10 cellular contexts compared by ENCODE assay signal in the genomic region with DNA sequence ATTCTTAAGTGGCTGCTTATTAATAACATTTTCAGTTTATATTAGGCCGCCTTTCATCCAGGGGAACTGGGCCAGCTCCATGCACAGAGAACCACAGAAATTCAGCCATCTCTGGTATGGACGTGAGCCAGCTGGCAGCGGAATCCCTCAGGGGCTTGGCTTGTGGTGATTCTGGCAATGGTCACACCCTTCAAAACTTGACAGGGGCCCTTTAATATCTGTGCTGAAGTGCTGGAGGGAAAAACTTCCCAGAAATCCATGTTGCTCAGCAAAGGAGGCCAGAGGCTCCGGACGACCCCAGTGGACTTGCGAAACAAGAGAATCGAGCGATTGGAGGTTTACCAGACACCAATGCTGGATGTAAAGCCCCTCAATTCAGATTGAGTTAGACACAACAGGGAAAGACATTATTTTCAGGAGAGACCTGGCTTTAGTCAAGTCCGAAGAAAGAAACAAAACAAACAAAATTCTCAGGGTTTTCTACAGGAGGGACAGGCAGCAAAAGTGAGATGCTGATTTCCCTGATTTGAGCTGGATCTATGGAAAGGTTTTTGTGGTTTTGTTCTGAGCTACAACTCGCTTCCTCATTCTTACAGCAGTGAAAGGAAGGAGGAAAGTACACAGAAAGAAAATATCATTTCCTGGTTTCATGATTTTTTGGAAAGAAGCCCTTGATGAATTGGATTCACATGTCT. TPM values are rescaled to one million over a fixed set of nuclear protein-coding genes. Genes with fewer than 3 reads are reported as not detected.
A peak's percentile ranks its signal among the peaks of the same experiment; 100 is the strongest.
DNase-seq lines count a peak whose midpoint lies in the region; ATAC-seq, FAIRE-seq and TF ChIP-seq lines count a peak whose summit lies in the region.
"Had no signal": no experiment of that assay in that cellular context is flagged by ENCODE, and none has a peak within 500 bp of the region (broad histone marks: within the 10 kb centered on the region; RNA-seq: fewer than 3 reads in every experiment).

No MANE protein-coding gene starts in this region.

- intact Hi-C loops in Calu3 (cut with micrococcal nuclease; ENCODE audit: unreplicated experiment): loop anchor here (5.0 kb wide), 1 partner anchor 37 kb away; no protein-coding TSS in a partner anchor
- intact Hi-C loops in pancreas (cut with DNase I): no loop called here

- ATAC-seq in pancreas (peak; percentile 58 to 74 (median 66)), GM19324 (IDR thresholded peaks at IDR 0.05; ENCODE audit: low FRiP score, unreplicated experiment) (no peak), GM18520 (IDR thresholded peaks at IDR 0.05; ENCODE audit: unreplicated experiment) (no peak)

- H3K27me3 Mint-ChIP-seq in Calu3 (ENCODE audit: unreplicated experiment): no peaks in the 10 kb centered on the region

- H3K27me3 ChIP-seq in SJCRH30: no peaks in the 10 kb centered on the region
- no peaks in the 10 kb centered on the region for H3K27me3 ChIP-seq in pancreas

- H3K27ac ChIP-seq in SJCRH30: no peak overlapping the region
- H3K27ac ChIP-seq in pancreas: peak overlapping the region; percentile 51 to 80 (median 68)

- TF ChIP-seq CTCF in Calu3 (IDR thresholded peaks at IDR 0.05; ENCODE audit: unreplicated experiment): no peak
- TF ChIP-seq CTCF in fibroblast of villous mesenchyme (IDR thresholded peaks at IDR 0.05; ENCODE audit: insufficient read depth, low read depth, low read length): no peak
- no peak for TF ChIP-seq CTCF in pancreas (IDR thresholded peaks at IDR 0.05)

- H3K9me3 ChIP-seq in SJCRH30 (replicated peaks): no peaks in the 10 kb centered on the region
- H3K9me3 ChIP-seq in pancreas: peaks cover 0 to 3% (median 0%) of the 10 kb centered on the region in 4 donors

- H3K4me3 Mint-ChIP-seq in Calu3 (ENCODE audit: low read depth, unreplicated experiment): peak overlapping the region; percentile 50
- H3K4me3 Mint-ChIP-seq: activated T-cell treated with anti-CD3 and anti-CD28 coated beads, Interleukin-2, amount 50 U/mL, for 24 hours had no signal

- 55 to 62% methylated on average over 10 of the region's 10 CpGs for WGBS in pancreas, 2 donors

- no peak for FAIRE-seq in pancreas (lab: Jason Lieb, UNC)

- H3K4me3 ChIP-seq in SJCRH30: peak overlapping the region; percentile 40
- peak overlapping the region; percentile 47 for H3K4me3 ChIP-seq in fibroblast of villous mesenchyme (ENCODE audit: low read depth, low read length)
- H3K4me3 ChIP-seq in pancreas: peak overlapping the region in 1 of 4 donors; percentile 2

- BruUV-seq in Calu3 (replicated peaks; lab: Mats Ljungman, UMichigan): no TSS peak

- DNase-seq in Calu3: peak; percentile 56
- peak; percentile 56 to 64 for DNase-seq in SJCRH30
- peak; percentile 95 for DNase-seq in fibroblast of villous mesenchyme (ENCODE audit: low read depth)
- peak in 4 of 6 donors; percentile 33 to 62 (median 51) for DNase-seq in pancreas
- no peak for DNase-seq in T-helper 1 cell
- DNase-seq in kidney glomerular epithelial cell (lab: John Stamatoyannopoulos, UW): no peak
- DNase-seq: activated T-cell treated with anti-CD3 and anti-CD28 coated beads, Interleukin-2, amount 50 U/mL, for 24 hours; NCI-H82 had no signal

- H3K4me1 ChIP-seq in SJCRH30 (no peaks in the 10 kb centered on the region), pancreas (peaks cover 0 to 12% (median 0%) of the 10 kb centered on the region in 3 donors)

- CTCF ChIA-PET in Calu3 (lab: Charles Lee): interaction anchor here (1.7 kb wide), 1 partner anchor 10 kb away, joined by 6 read pairs; a partner anchor contains a TSS

- H3K36me3 ChIP-seq in SJCRH30: no peaks in the 10 kb centered on the region
- H3K36me3 ChIP-seq in pancreas: no peaks in the 10 kb centered on the region

- H3K36me3 Mint-ChIP-seq in Calu3 (ENCODE audit: insufficient read depth, unreplicated experiment): peaks cover 4% of the 10 kb centered on the region

- H3K27ac Mint-ChIP-seq in Calu3 (ENCODE audit: unreplicated experiment): peak overlapping the region; percentile 71
- H3K27ac Mint-ChIP-seq: activated T-cell treated with anti-CD3 and anti-CD28 coated beads, Interleukin-2, amount 50 U/mL, for 24 hours had no signal

- H3K9me3 Mint-ChIP-seq in Calu3 (ENCODE audit: low read depth, unreplicated experiment): no peaks in the 10 kb centered on the region
- H3K9me3 Mint-ChIP-seq: activated T-cell treated with anti-CD3 and anti-CD28 coated beads, Interleukin-2, amount 50 U/mL, for 24 hours had no signal

- peaks cover 18% of the 10 kb centered on the region for H3K4me1 Mint-ChIP-seq in Calu3 (ENCODE audit: low read depth, unreplicated experiment)

RNA-seq across cellular contexts. Expression of a gene that starts 11.1 kb away (rescaled TPM):
- total RNA-seq in Calu3 (2022) (1.9 and 4.0 TPM in 2 replicates), fibroblast of villous mesenchyme (36.3 and 42.2 TPM in 2 replicates), pancreas (10 to 100 TPM in 2 of 6 donors, 1 to 10 TPM in 4; 5.0 to 13.9 (median 8.7) TPM)
- total RNA-seq in SJCRH30 (2014; rRNA removed; shearing (Covaris generic)): 0.23 and 0.65 TPM in 2 replicates
- 1 to 10 TPM; 1.5 to 4.1 TPM for polyA plus RNA-seq in pancreas

Comparison
In these comparisons a context has a peak if more than half of its experiments do, and no peak if none do; other contexts are left out.
1. DNase-seq: peak in Calu3 (single experiment), SJCRH30 (2 of 2), fibroblast of villous mesenchyme (single experiment) and pancreas (4 of 6); none in T-helper 1 cell (0 of 5) and kidney glomerular epithelial cell (single experiment).
2. ATAC-seq: peak in pancreas (4 of 4); none in GM19324 (single experiment) and GM18520 (single experiment).